In the genomic region with DNA sequence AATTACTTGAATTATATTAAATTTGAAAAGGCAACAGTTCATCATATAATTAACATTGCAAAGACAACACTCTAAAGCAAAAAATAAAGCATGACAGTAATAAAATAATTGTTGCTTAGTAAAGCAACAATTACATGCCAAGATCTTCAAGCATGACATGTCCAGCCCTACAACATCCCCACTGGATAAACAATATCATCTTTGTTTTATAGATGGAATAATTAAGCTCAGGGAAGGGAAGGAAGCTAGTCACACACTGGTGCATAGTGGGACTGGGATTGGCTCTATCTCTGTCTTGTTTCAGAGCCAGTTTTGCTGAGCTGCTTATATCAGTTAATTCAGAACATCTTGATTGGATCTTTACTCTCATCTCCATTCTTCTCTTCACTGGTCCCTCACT, we compare ENCODE assay signal across 19 cellular contexts.
A peak's percentile ranks its signal among the peaks of the same experiment; 100 is the strongest.
DNase-seq lines count a peak whose midpoint lies in the region; ATAC-seq and TF ChIP-seq lines count a peak whose summit lies in the region.
"Had no signal": no experiment of that assay in that cellular context is flagged by ENCODE, and none has a peak within 500 bp of the region (broad histone marks: within the 10 kb centered on the region; RNA-seq: fewer than 3 reads in every experiment).

No MANE protein-coding gene starts in this region.

- peak overlapping the region; percentile 64 for H2AFZ ChIP-seq in parathyroid adenoma

- H3K79me2 ChIP-seq in parathyroid adenoma: no peaks in the 10 kb centered on the region

- ATAC-seq in GM21529 (IDR thresholded peaks at IDR 0.05; ENCODE audit: unreplicated experiment): no peak
- ATAC-seq: A549, HCT116 had no signal

- peaks cover 21% of the 10 kb centered on the region for H3K4me1 ChIP-seq in parathyroid adenoma
- H3K4me1 ChIP-seq: BLaER1 had no signal

- no peak for TF ChIP-seq CTCF in parathyroid adenoma (IDR thresholded peaks at IDR 0.05)

- H3K4me2 ChIP-seq in parathyroid adenoma (ENCODE audit: low read length): no peak overlapping the region
- H3K4me2 ChIP-seq: A549, BLaER1 had no signal

- no peak overlapping the region for H3K4me3 ChIP-seq in parathyroid adenoma (ENCODE audit: low read depth, low read length)
- H3K4me3 ChIP-seq: A549, BLaER1 had no signal

- no peak overlapping the region for H3K9ac ChIP-seq in parathyroid adenoma
- H3K9ac ChIP-seq: BLaER1 had no signal

- no peaks in the 10 kb centered on the region for H3K36me3 ChIP-seq in parathyroid adenoma (ENCODE audit: control insufficient read depth, insufficient read depth, low read length)
- H3K36me3 ChIP-seq: BLaER1 had no signal

- H3K27me3 ChIP-seq in parathyroid adenoma (ENCODE audit: control insufficient read depth, insufficient read depth, low read length): no peaks in the 10 kb centered on the region
- H3K27me3 ChIP-seq: BLaER1 had no signal

- peak; percentile 45 for DNase-seq in Ammon's horn (ENCODE audit: low spot score)
- DNase-seq in foreskin melanocyte: peak; percentile 84
- peak; percentile 35 for DNase-seq in superior temporal gyrus (ENCODE audit: extremely low spot score)
- DNase-seq in NCI-H2107 treated with DMSO at 0.1 percent for 48 hours (lab: John Stamatoyannopoulos, UW; ENCODE audit: unreplicated experiment): no peak
- DNase-seq in UCSD-AML1 (lab: John Stamatoyannopoulos, UW; ENCODE audit: unreplicated experiment): no peak
- DNase-seq: AML-193; Calu3; CD4-positive, alpha-beta memory T cell; DMS79 treated with DMSO at 0.1 percent for 48 hours; GF-D8; GOT3; H7; HFFc6 had no signal

- H3K27ac ChIP-seq in parathyroid adenoma: no peak overlapping the region
- H3K27ac ChIP-seq: 22Rv1, A549, BLaER1 had no signal

- H3K9me3 ChIP-seq in parathyroid adenoma (ENCODE audit: control insufficient read depth, low read length): no peaks in the 10 kb centered on the region
- H3K9me3 ChIP-seq: A549, BLaER1 had no signal

Comparison
In these comparisons a context has a peak if more than half of its experiments do, and no peak if none do; other contexts are left out.
1. DNase-seq: peak in Ammon's horn (single experiment), foreskin melanocyte (single experiment) and superior temporal gyrus (single experiment); none in NCI-H2107 treated with DMSO at 0.1 percent for 48 hours (single experiment) and UCSD-AML1 (single experiment).